8 cellular contexts compared by ENCODE assay signal in genomic region chr2:56185101-56185581, GRCh38. TPM values are rescaled to one million over a fixed set of nuclear protein-coding genes. Genes with fewer than 3 reads are reported as not detected.
DNase-seq lines count a peak whose midpoint lies in the region; ATAC-seq and TF ChIP-seq lines count a peak whose summit lies in the region.

No MANE protein-coding gene starts in this region.

- no peaks in the 10 kb centered on the region for H3K36me3 Mint-ChIP-seq in T-helper 2 cell treated with Interferon-gamma antibody and Interleukin-4, amounts not matched to agents 5 μg/mL and 100 μg/mL, for 36 hours (ENCODE audit: low read depth)
- H3K36me3 Mint-ChIP-seq in progenitor cell of endocrine pancreas (ENCODE audit: insufficient read depth), result no peaks in the 10 kb centered on the region

- no peak for DNase-seq in T-helper 2 cell treated with Interferon-gamma antibody and Interleukin-4, amounts not matched to agents 5 μg/mL and 100 μg/mL, for 36 hours (ENCODE audit: low spot score)
- no peak for DNase-seq in T-helper 2 cell
- no peak for DNase-seq in SK-N-MC (ENCODE audit: low read depth, low spot score)
- peak in 39 of 42 donors; percentile 28 to 74 (median 51) for DNase-seq in head of caudate nucleus
- DNase-seq in progenitor cell of endocrine pancreas (ENCODE audit: low spot score, unreplicated experiment), result no peak
- DNase-seq in AML-193 (lab: John Stamatoyannopoulos, UW), result no peak

- no peak overlapping the region for H3K27ac Mint-ChIP-seq in T-helper 2 cell treated with Interferon-gamma antibody and Interleukin-4, amounts not matched to agents 5 μg/mL and 100 μg/mL, for 36 hours
- H3K27ac Mint-ChIP-seq in progenitor cell of endocrine pancreas, result peak overlapping the region; percentile 62

- H3K9me3 ChIP-seq in SK-N-MC (ENCODE audit: low read depth, low read length), result no peaks in the 10 kb centered on the region

- intact Hi-C loops in head of caudate nucleus (cut with DNase I), result no loop called here

- H3K9me3 Mint-ChIP-seq in T-helper 2 cell treated with Interferon-gamma antibody and Interleukin-4, amounts not matched to agents 5 μg/mL and 100 μg/mL, for 36 hours, result no peaks in the 10 kb centered on the region
- no peaks in the 10 kb centered on the region for H3K9me3 Mint-ChIP-seq in progenitor cell of endocrine pancreas (ENCODE audit: low read depth)

- no peak for TF ChIP-seq CTCF in progenitor cell of endocrine pancreas (IDR thresholded peaks at IDR 0.05; ENCODE audit: unreplicated experiment)

- ATAC-seq in GM19455 (IDR thresholded peaks at IDR 0.05; ENCODE audit: unreplicated experiment), result no peak
- ATAC-seq in HG02763 (IDR thresholded peaks at IDR 0.05; ENCODE audit: unreplicated experiment), result no peak

- H3K27ac ChIP-seq in SK-N-MC, result no peak overlapping the region

- peaks cover 51% of the 10 kb centered on the region for H3K27me3 Mint-ChIP-seq in T-helper 2 cell treated with Interferon-gamma antibody and Interleukin-4, amounts not matched to agents 5 μg/mL and 100 μg/mL, for 36 hours (ENCODE audit: low read depth)
- peaks cover 69% of the 10 kb centered on the region for H3K27me3 Mint-ChIP-seq in progenitor cell of endocrine pancreas

- no peaks in the 10 kb centered on the region for H3K36me3 ChIP-seq in SK-N-MC (ENCODE audit: insufficient read depth, low read length)

- H3K9ac ChIP-seq in SK-N-MC (ENCODE audit: insufficient read length), result no peak overlapping the region

- H3K4me3 ChIP-seq in SK-N-MC, result peak overlapping the region; percentile 30

- peaks cover 2% of the 10 kb centered on the region for H3K4me1 Mint-ChIP-seq in T-helper 2 cell treated with Interferon-gamma antibody and Interleukin-4, amounts not matched to agents 5 μg/mL and 100 μg/mL, for 36 hours (ENCODE audit: low read depth)
- peaks cover 15% of the 10 kb centered on the region for H3K4me1 Mint-ChIP-seq in progenitor cell of endocrine pancreas (ENCODE audit: low read depth)

- peak overlapping the region; percentile 26 for H3K4me3 Mint-ChIP-seq in T-helper 2 cell treated with Interferon-gamma antibody and Interleukin-4, amounts not matched to agents 5 μg/mL and 100 μg/mL, for 36 hours
- peak overlapping the region; percentile 82 for H3K4me3 Mint-ChIP-seq in progenitor cell of endocrine pancreas (ENCODE audit: low read depth)

RNA-seq across cellular contexts. Expression of gene CCDC85A, which starts 1.4 kb away (rescaled TPM):
- 1.1 TPM in 2 replicates for total RNA-seq in progenitor cell of endocrine pancreas

Comparison
In these comparisons a context has a peak if more than half of its experiments do, and no peak if none do; other contexts are left out.
1. DNase-seq: peak in head of caudate nucleus (39 of 42); none in T-helper 2 cell treated with Interferon-gamma antibody and Interleukin-4, amounts not matched to agents 5 μg/mL and 100 μg/mL, for 36 hours (single experiment), T-helper 2 cell (0 of 5), SK-N-MC (single experiment), progenitor cell of endocrine pancreas (single experiment) and AML-193 (0 of 2).